In the genomic region with DNA sequence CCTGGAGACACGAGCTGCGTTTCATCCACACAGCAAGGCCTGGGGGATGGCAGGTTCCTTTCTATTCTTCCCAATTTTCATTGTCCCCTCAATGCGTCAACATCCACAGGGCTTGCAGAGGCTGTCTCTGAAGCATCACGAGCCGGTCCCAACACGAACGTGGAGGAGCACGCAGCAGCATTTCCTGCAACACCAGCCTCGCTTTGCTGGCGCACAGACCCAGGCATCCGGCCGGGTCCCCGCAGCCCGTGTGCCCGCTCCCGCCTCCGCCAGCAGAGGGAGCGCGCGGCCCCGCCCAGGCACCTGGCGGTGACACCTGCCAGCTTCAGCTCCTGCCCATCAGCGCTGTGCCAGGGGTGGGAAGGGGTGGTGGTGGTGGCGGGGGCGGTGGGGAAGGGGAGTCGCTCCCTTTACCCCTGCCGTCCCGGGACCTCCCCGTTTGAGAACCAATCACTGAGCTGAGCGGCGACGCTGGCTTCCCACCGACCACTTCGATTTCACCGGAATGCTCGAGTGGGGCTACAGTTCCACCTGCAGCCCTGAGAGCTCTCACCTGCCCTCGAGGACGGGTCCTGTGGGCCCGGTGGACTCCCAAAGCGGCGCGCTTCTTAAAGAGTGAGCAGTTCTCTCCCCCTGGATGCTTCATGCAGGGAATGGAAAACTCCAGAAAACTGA, we compare ENCODE assay signal across 8 cellular contexts.
DNase-seq lines count a peak whose midpoint lies in the region; ATAC-seq and TF ChIP-seq lines count a peak whose summit lies in the region.

No MANE protein-coding gene starts in this region.

- no peak overlapping the region for H3K27ac ChIP-seq in VCaP
- H3K27ac ChIP-seq in left ventricle myocardium inferior (replicated peaks), result no peak overlapping the region

- no peaks in the 10 kb centered on the region for H3K9me3 ChIP-seq in left ventricle myocardium inferior (replicated peaks)

- peaks cover 30% of the 10 kb centered on the region for H3K27me3 ChIP-seq in left ventricle myocardium inferior (ENCODE audit: low read depth)

- H3K27ac Mint-ChIP-seq in stimulated activated effector memory CD8-positive, alpha-beta T cell treated with anti-CD3 and anti-CD28 coated beads, Interleukin-12 subunit alpha, Interleukin-12 subunit beta, amount 100 ng/mL, for 72 hours, result no peak overlapping the region

- no peaks in the 10 kb centered on the region for H3K36me3 Mint-ChIP-seq in stimulated activated effector memory CD8-positive, alpha-beta T cell treated with anti-CD3 and anti-CD28 coated beads, Interleukin-12 subunit alpha, Interleukin-12 subunit beta, amount 100 ng/mL, for 72 hours

- H3K36me3 ChIP-seq in left ventricle myocardium inferior, result no peaks in the 10 kb centered on the region

- intact Hi-C loops in left ventricle myocardium inferior (cut with micrococcal nuclease), result no loop called here

- H3K4me1 ChIP-seq in left ventricle myocardium inferior, result no peaks in the 10 kb centered on the region

- no peak for DNase-seq in AG09309 (ENCODE audit: low read depth)
- no peak for DNase-seq in left ventricle myocardium inferior
- peak; percentile 11 to 52 for DNase-seq in stimulated activated effector memory CD8-positive, alpha-beta T cell treated with anti-CD3 and anti-CD28 coated beads, Interleukin-12 subunit alpha, Interleukin-12 subunit beta, amount 100 ng/mL, for 72 hours (ENCODE audit: low spot score in 2 of 2)
- DNase-seq in NCI-H1048 (lab: John Stamatoyannopoulos, UW), result no peak
- no peak for DNase-seq in NK-92 (lab: John Stamatoyannopoulos, UW; ENCODE audit: unreplicated experiment)

- H3K4me1 Mint-ChIP-seq in stimulated activated effector memory CD8-positive, alpha-beta T cell treated with anti-CD3 and anti-CD28 coated beads, Interleukin-12 subunit alpha, Interleukin-12 subunit beta, amount 100 ng/mL, for 72 hours, result no peaks in the 10 kb centered on the region

- H3K4me3 Mint-ChIP-seq in stimulated activated effector memory CD8-positive, alpha-beta T cell treated with anti-CD3 and anti-CD28 coated beads, Interleukin-12 subunit alpha, Interleukin-12 subunit beta, amount 100 ng/mL, for 72 hours, result no peak overlapping the region

- peak; percentile 84 for ATAC-seq in GM18868 (IDR thresholded peaks at IDR 0.05; ENCODE audit: unreplicated experiment)
- ATAC-seq in HG03457 (IDR thresholded peaks at IDR 0.05; ENCODE audit: unreplicated experiment), result peak; percentile 63
- ATAC-seq in stimulated activated effector memory CD8-positive, alpha-beta T cell treated with anti-CD3 and anti-CD28 coated beads, Interleukin-12 subunit alpha, Interleukin-12 subunit beta, amount 100 ng/mL, for 72 hours, result peak; percentile 62

- H3K9me3 Mint-ChIP-seq in stimulated activated effector memory CD8-positive, alpha-beta T cell treated with anti-CD3 and anti-CD28 coated beads, Interleukin-12 subunit alpha, Interleukin-12 subunit beta, amount 100 ng/mL, for 72 hours, result peaks cover 3% of the 10 kb centered on the region

- peak; percentile 10 for TF ChIP-seq CTCF in AG09309 (IDR thresholded peaks at IDR 0.05; ENCODE audit: control insufficient read depth, insufficient read depth, low read depth, low read length, missing control alignments)
- TF ChIP-seq CTCF in VCaP (conservative IDR thresholded peaks at IDR 0.05), result peak; percentile 99
- peak; percentile 64 for TF ChIP-seq CTCF in left ventricle myocardium inferior (IDR thresholded peaks at IDR 0.05; ENCODE audit: borderline replicate concordance)

- no peak overlapping the region for H3K4me3 ChIP-seq in AG09309 (ENCODE audit: control insufficient read depth, low read depth, low read length)
- H3K4me3 ChIP-seq in left ventricle myocardium inferior, result no peak overlapping the region

Comparison
In these comparisons a context has a peak if more than half of its experiments do, and no peak if none do; other contexts are left out.
1. DNase-seq: peak in stimulated activated effector memory CD8-positive, alpha-beta T cell treated with anti-CD3 and anti-CD28 coated beads, Interleukin-12 subunit alpha, Interleukin-12 subunit beta, amount 100 ng/mL, for 72 hours (2 of 2); none in AG09309 (single experiment), left ventricle myocardium inferior (single experiment), NCI-H1048 (single experiment) and NK-92 (single experiment).
2. CTCF ChIP-seq: peak in every context shown above with its lines; median percentile 99 in VCaP; 64 in left ventricle myocardium inferior; 10 in AG09309.
3. Peak in every context shown above with its lines, with median percentiles within 50 percentile points of each other: ATAC-seq.